In the genomic region with DNA sequence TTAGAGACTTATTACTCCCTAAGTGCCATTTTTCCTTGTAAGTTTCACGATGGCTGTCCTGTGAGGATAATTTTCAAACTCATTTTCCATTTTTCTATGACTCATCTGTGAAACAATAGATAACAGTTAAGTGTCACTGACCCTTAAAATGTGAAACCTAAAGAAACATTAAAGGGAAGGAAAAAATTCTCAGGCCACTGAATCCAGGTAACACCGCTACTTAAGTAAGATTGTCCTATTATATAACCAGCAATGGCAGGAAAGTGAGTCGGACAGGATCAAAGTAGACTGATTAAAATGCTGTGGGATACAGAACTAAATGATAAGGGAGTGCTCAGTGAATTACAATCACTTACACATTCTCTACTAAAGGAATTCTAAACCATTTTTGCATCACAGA, we compare ENCODE assay signal across 3 cellular contexts.
A peak's percentile ranks its signal among the peaks of the same experiment; 100 is the strongest.
TF ChIP-seq lines count a peak whose summit lies in the region.

No MANE protein-coding gene starts in this region.

TF ChIP-seq in SK-N-SH, 30 proteins besides CTCF, POLR2A, EP300 and RAD21:
- TF ChIP-seq RFX5 (IDR thresholded peaks at IDR 0.05; ENCODE audit: low read length): no peak
- TF ChIP-seq FOSL2 (IDR thresholded peaks at IDR 0.05; ENCODE audit: borderline replicate concordance, low read depth): peak; percentile 23; the same call in 1 of the 2 replicates
- peak; percentile 15; the same call in 1 of the 2 replicates for TF ChIP-seq JUND (IDR thresholded peaks at IDR 0.05)

TF ChIP-seq in SK-N-SH treated with all-trans-retinoic acid at 6 μM for 48 hours, 23 proteins besides CTCF, POLR2A, EP300 and RAD21:
- no peak for TF ChIP-seq ESRRG (CRISPR knock-in tag; IDR thresholded peaks at IDR 0.05)
- no peak for TF ChIP-seq PPARA (CRISPR knock-in tag; IDR thresholded peaks at IDR 0.05; ENCODE audit: borderline replicate concordance)
- TF ChIP-seq, protein P1, sequence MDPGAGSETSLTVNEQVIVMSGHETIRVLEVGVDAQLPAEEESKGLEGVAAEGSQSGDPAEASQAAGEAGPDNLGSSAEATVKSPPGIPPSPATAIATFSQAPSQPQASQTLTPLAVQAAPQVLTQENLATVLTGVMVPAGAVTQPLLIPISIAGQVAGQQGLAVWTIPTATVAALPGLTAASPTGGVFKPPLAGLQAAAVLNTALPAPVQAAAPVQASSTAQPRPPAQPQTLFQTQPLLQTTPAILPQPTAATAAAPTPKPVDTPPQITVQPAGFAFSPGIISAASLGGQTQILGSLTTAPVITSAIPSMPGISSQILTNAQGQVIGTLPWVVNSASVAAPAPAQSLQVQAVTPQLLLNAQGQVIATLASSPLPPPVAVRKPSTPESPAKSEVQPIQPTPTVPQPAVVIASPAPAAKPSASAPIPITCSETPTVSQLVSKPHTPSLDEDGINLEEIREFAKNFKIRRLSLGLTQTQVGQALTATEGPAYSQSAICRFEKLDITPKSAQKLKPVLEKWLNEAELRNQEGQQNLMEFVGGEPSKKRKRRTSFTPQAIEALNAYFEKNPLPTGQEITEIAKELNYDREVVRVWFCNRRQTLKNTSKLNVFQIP (CRISPR knock-in tag; IDR thresholded peaks at IDR 0.05; ENCODE audit: borderline replicate concordance, low read depth): no peak
- TF ChIP-seq OSR1 (CRISPR knock-in tag; IDR thresholded peaks at IDR 0.05): no peak
- TF ChIP-seq CSDC2 (CRISPR knock-in tag; IDR thresholded peaks at IDR 0.05): no peak
- TF ChIP-seq TCF4 (CRISPR knock-in tag; IDR thresholded peaks at IDR 0.05; ENCODE audit: borderline replicate concordance): no peak
- TF ChIP-seq GLIS3 (CRISPR knock-in tag; IDR thresholded peaks at IDR 0.05): no peak
- no peak for TF ChIP-seq ZNF70 (CRISPR knock-in tag; IDR thresholded peaks at IDR 0.05)
- TF ChIP-seq TSHZ2 (CRISPR knock-in tag; IDR thresholded peaks at IDR 0.05): no peak
- no peak for TF ChIP-seq TOX (CRISPR knock-in tag; IDR thresholded peaks at IDR 0.05; ENCODE audit: borderline replicate concordance)
- no peak for TF ChIP-seq RARB (CRISPR knock-in tag; IDR thresholded peaks at IDR 0.05)

TF ChIP-seq in endothelial cell of umbilical vein, 7 proteins besides CTCF, POLR2A, EP300 and RAD21:
- TF ChIP-seq JUN (IDR thresholded peaks at IDR 0.05; ENCODE audit: borderline replicate concordance, insufficient read depth, insufficient read length, low read depth) (peak; percentile 77), POLR2AphosphoS5 (IDR thresholded peaks at IDR 0.05; ENCODE audit: insufficient read depth, low read depth, low read length) (no peak), FOS (IDR thresholded peaks at IDR 0.05; ENCODE audit: borderline replicate concordance, insufficient read depth, low read length) (peak; percentile 80), MYC (IDR thresholded peaks at IDR 0.05; ENCODE audit: low read depth, low read length) (no peak)
